13 cellular contexts compared by ENCODE assay signal in the genomic region with DNA sequence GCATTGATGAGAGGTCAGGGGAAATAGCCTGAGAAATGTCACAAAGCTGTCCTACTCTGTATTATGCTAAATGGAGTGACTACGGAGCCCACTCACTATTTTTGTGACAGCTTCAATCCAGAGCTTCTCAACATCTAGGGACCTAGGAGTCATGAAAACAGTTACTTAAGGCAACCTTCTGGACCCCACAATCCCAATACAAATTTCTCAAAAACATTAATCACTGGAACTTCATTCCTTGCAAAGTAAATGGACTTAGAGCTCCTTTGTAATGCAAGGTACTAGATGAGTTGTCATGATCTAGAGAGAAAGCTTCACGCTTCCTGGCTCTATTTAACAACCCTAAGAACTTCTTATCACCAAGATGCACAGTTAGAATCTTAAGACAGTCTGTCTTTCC. TPM values are rescaled to one million over a fixed set of nuclear protein-coding genes. Genes with fewer than 3 reads are reported as not detected.
DNase-seq lines count a peak whose midpoint lies in the region; TF ChIP-seq lines count a peak whose summit lies in the region.
"Had no signal": no experiment of that assay in that cellular context is flagged by ENCODE, and none has a peak within 500 bp of the region (broad histone marks: within the 10 kb centered on the region; RNA-seq: fewer than 3 reads in every experiment).

No MANE protein-coding gene starts in this region.

- H3K4me3 ChIP-seq in MM.1S (ENCODE audit: low read length), result 0 out of 2 replicates have a peak overlapping the region, but pooled peaks have one; percentile 76
- no peak overlapping the region for H3K4me3 ChIP-seq in WERI-Rb-1 (ENCODE audit: low read depth, low read length)

- no peak for TF ChIP-seq CTCF in MM.1S (IDR thresholded peaks at IDR 0.05; ENCODE audit: low read length)
- no peak for TF ChIP-seq CTCF in progenitor cell of endocrine pancreas (IDR thresholded peaks at IDR 0.05; ENCODE audit: unreplicated experiment)
- no peak for TF ChIP-seq CTCF in WERI-Rb-1 (IDR thresholded peaks at IDR 0.05; ENCODE audit: low read depth, low read length)

- no peaks in the 10 kb centered on the region for H3K9me3 Mint-ChIP-seq in activated CD4-positive, alpha-beta T cell treated with anti-CD3 and anti-CD28 coated beads, Interleukin-2, amount 10 ng/mL, durations not matched to agents 7 days and 5 days
- H3K9me3 Mint-ChIP-seq in progenitor cell of endocrine pancreas (ENCODE audit: low read depth), result no peaks in the 10 kb centered on the region
- H3K9me3 Mint-ChIP-seq: central memory CD8-positive, alpha-beta T cell had no signal

- H3K9me3 ChIP-seq in MM.1S (replicated peaks; ENCODE audit: insufficient read depth, low read length) (no peaks in the 10 kb centered on the region), WERI-Rb-1 (ENCODE audit: severe bottlenecking) (no peaks in the 10 kb centered on the region)

- H3K27me3 ChIP-seq in MM.1S (replicated peaks; ENCODE audit: insufficient read depth, low read length) (no peaks in the 10 kb centered on the region), WERI-Rb-1 (ENCODE audit: insufficient read depth, low read depth, severe bottlenecking) (no peaks in the 10 kb centered on the region)

- H3K36me3 ChIP-seq in MM.1S (replicated peaks; ENCODE audit: insufficient read depth, low read length) (no peaks in the 10 kb centered on the region), WERI-Rb-1 (peaks cover 4% of the 10 kb centered on the region; the same call in 1 of the 2 replicates)

- H3K4me2 ChIP-seq in MM.1S (ENCODE audit: low read depth, low read length), result peak overlapping the region; percentile 84

- peaks cover 20% of the 10 kb centered on the region for H3K79me2 ChIP-seq in MM.1S (ENCODE audit: low read length)

- H3K27ac ChIP-seq in MM.1S (ENCODE audit: low read length) (no peak overlapping the region), caudate nucleus (ENCODE audit: low read depth, low read length) (peak overlapping the region; percentile 19), WERI-Rb-1 (no peak overlapping the region)

- H2AFZ ChIP-seq in MM.1S (ENCODE audit: low read length), result no peak overlapping the region

- H3F3A ChIP-seq in MM.1S (ENCODE audit: insufficient read depth, low read length), result peaks cover 12% of the 10 kb centered on the region

- DNase-seq in activated CD4-positive, alpha-beta T cell treated with anti-CD3 and anti-CD28 coated beads, Interleukin-2, amount 10 ng/mL, durations not matched to agents 7 days and 5 days, result no peak
- no peak for DNase-seq in activated CD4-positive, alpha-beta T cell treated with anti-CD3 and anti-CD28 coated beads for 1 hour
- DNase-seq in MM.1S (no peak), caudate nucleus (lab: John Stamatoyannopoulos, UW) (no peak), progenitor cell of endocrine pancreas (ENCODE audit: low spot score, unreplicated experiment) (no peak), T-helper 1 cell (no peak), UCSD-AML1 (lab: John Stamatoyannopoulos, UW; ENCODE audit: unreplicated experiment) (no peak), WERI-Rb-1 (no peak)
- DNase-seq: activated CD8-positive, alpha-beta memory T cell treated with anti-CD3 and anti-CD28 coated beads, Interleukin-2, amount 50 U/mL, for 48 hours; EL; small intestine; T1000 had no signal

- H4K20me1 ChIP-seq in MM.1S (ENCODE audit: insufficient read depth, low read length), result no peaks in the 10 kb centered on the region

- H3K9ac ChIP-seq in MM.1S (ENCODE audit: low read length), result no peak overlapping the region

- POLR2A ChIA-PET in activated CD4-positive, alpha-beta T cell treated with anti-CD3 and anti-CD28 coated beads, Interleukin-2, amount 10 ng/mL, durations not matched to agents 7 days and 5 days (lab: Charles Lee), result no interaction called here

- peaks cover 13% of the 10 kb centered on the region for H3K27me3 Mint-ChIP-seq in activated CD4-positive, alpha-beta T cell treated with anti-CD3 and anti-CD28 coated beads, Interleukin-2, amount 10 ng/mL, durations not matched to agents 7 days and 5 days
- H3K27me3 Mint-ChIP-seq in progenitor cell of endocrine pancreas, result no peaks in the 10 kb centered on the region

- H3K4me1 ChIP-seq in MM.1S (ENCODE audit: low read length), result 0 out of 2 replicates have a peak, but pooled peaks cover 15% of the 10 kb centered on the region

- H3K4me3 Mint-ChIP-seq in activated CD4-positive, alpha-beta T cell treated with anti-CD3 and anti-CD28 coated beads, Interleukin-2, amount 10 ng/mL, durations not matched to agents 7 days and 5 days, result peak overlapping the region; percentile 99
- peak overlapping the region; percentile 86 for H3K4me3 Mint-ChIP-seq in progenitor cell of endocrine pancreas (ENCODE audit: low read depth)

- H3K4me1 Mint-ChIP-seq in activated CD4-positive, alpha-beta T cell treated with anti-CD3 and anti-CD28 coated beads, Interleukin-2, amount 10 ng/mL, durations not matched to agents 7 days and 5 days, result peaks cover 28% of the 10 kb centered on the region
- peaks cover 31% of the 10 kb centered on the region for H3K4me1 Mint-ChIP-seq in progenitor cell of endocrine pancreas (ENCODE audit: low read depth)

- CTCF ChIA-PET in activated CD4-positive, alpha-beta T cell treated with anti-CD3 and anti-CD28 coated beads, Interleukin-2, amount 10 ng/mL, durations not matched to agents 7 days and 5 days (lab: Charles Lee), result interaction anchor here (0.7 kb wide), 1 partner anchor 8 kb away, joined by 3 read pairs; no protein-coding TSS in a partner anchor

- no peak overlapping the region for H3K27ac Mint-ChIP-seq in activated CD4-positive, alpha-beta T cell treated with anti-CD3 and anti-CD28 coated beads, Interleukin-2, amount 10 ng/mL, durations not matched to agents 7 days and 5 days
- no peak overlapping the region for H3K27ac Mint-ChIP-seq in progenitor cell of endocrine pancreas

- H3K9me2 ChIP-seq in MM.1S (replicated peaks; ENCODE audit: insufficient read depth, low read length), result no peaks in the 10 kb centered on the region

- peaks cover 7% of the 10 kb centered on the region for H3K36me3 Mint-ChIP-seq in activated CD4-positive, alpha-beta T cell treated with anti-CD3 and anti-CD28 coated beads, Interleukin-2, amount 10 ng/mL, durations not matched to agents 7 days and 5 days (ENCODE audit: low read depth)
- no peaks in the 10 kb centered on the region for H3K36me3 Mint-ChIP-seq in progenitor cell of endocrine pancreas (ENCODE audit: insufficient read depth)

RNA-seq across cellular contexts. Expression of a gene that starts 2.6 kb away (rescaled TPM):
- 10 to 100 TPM; 26.3 to 31.0 TPM for total RNA-seq in activated CD4-positive, alpha-beta T cell treated with anti-CD3 and anti-CD28 coated beads, Interleukin-2, amount 10 ng/mL, durations not matched to agents 7 days and 5 days
- 34.1 and 35.1 TPM in 2 replicates for total RNA-seq in progenitor cell of endocrine pancreas
